In the genomic region with DNA sequence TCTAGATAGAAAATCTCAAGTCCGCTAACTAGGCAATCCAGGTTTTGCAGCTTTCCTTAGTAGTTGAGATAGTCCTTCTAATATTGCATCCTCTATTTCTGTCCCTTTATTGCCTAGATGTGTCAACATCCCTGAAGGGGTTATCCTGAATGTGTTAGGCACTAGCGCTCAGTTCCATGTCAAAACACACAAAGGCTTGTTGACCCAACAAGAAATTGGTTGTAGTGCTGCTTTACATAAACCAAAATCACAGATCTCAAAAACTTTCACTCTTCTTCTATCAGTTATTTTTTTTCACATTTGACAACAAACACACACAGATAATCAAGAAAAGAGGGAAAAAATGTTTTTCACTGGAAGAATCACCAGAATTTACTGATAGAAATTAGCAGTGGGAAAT, we compare ENCODE assay signal across 18 cellular contexts. TPM values are rescaled to one million over a fixed set of nuclear protein-coding genes. Genes with fewer than 3 reads are reported as not detected.
DNase-seq lines count a peak whose midpoint lies in the region; ATAC-seq lines count a peak whose summit lies in the region.
"Had no signal": no experiment of that assay in that cellular context is flagged by ENCODE, and none has a peak within 500 bp of the region (broad histone marks: within the 10 kb centered on the region; RNA-seq: fewer than 3 reads in every experiment).

No MANE protein-coding gene starts in this region.

- intact Hi-C loops in left cardiac atrium (cut with DNase I): no loop called here

- peak; percentile 12 for DNase-seq in NCI-H510A treated with DMSO at 0.1 percent for 48 hours (lab: John Stamatoyannopoulos, UW)
- DNase-seq in NCI-H510A (lab: John Stamatoyannopoulos, UW): no peak
- DNase-seq in NCI-H2029 treated with DMSO at 0.1 percent for 48 hours (lab: John Stamatoyannopoulos, UW): peak; percentile 37
- no peak for DNase-seq in caudate nucleus (lab: John Stamatoyannopoulos, UW)
- peak; percentile 50 for DNase-seq in pons (ENCODE audit: low spot score)
- no peak for DNase-seq in cerebellar cortex (ENCODE audit: low spot score)
- DNase-seq in left cardiac atrium: no peak
- DNase-seq: BE2C; CD4-positive, alpha-beta memory T cell; COR-L47; DMS79; GOT3; H9; IMR-90 had no signal

- ATAC-seq in left cardiac atrium: no peak
- ATAC-seq: A549, GM12878 had no signal

- peak overlapping the region; percentile 46 for H3K27ac ChIP-seq in caudate nucleus (ENCODE audit: low read depth, low read length)
- H3K27ac ChIP-seq: A549, C4-2B had no signal

RNA-seq across cellular contexts. Expression of gene SOX2, which starts 51.4 kb away (rescaled TPM):
- under 1 TPM; 0.21 to 0.56 TPM for total RNA-seq in left cardiac atrium
- total RNA-seq: CD4-positive, alpha-beta memory T cell; G401; IMR-90 had no signal

Comparison
In these comparisons a context has a peak if more than half of its experiments do, and no peak if none do; other contexts are left out.
1. DNase-seq: peak in NCI-H510A treated with DMSO at 0.1 percent for 48 hours (single experiment), NCI-H2029 treated with DMSO at 0.1 percent for 48 hours (single experiment) and pons (single experiment); none in NCI-H510A (single experiment), caudate nucleus (0 of 61), cerebellar cortex (single experiment) and left cardiac atrium (single experiment).